ENCODE assay signal across 10 cellular contexts in genomic region chr2:189411860-189412259, GRCh38. TPM values are rescaled to one million over a fixed set of nuclear protein-coding genes. Genes with fewer than 3 reads are reported as not detected.
DNase-seq lines count a peak whose midpoint lies in the region; ATAC-seq and TF ChIP-seq lines count a peak whose summit lies in the region.
"Had no signal": no experiment of that assay in that cellular context is flagged by ENCODE, and none has a peak within 500 bp of the region (broad histone marks: within the 10 kb centered on the region; RNA-seq: fewer than 3 reads in every experiment).

No MANE protein-coding gene starts in this region.

- TF ChIP-seq CTCF in type B pancreatic cell (conservative IDR thresholded peaks at IDR 0.05): no peak

- H3K4ac ChIP-seq in mesendoderm (ENCODE audit: low read depth, low read length): no peak overlapping the region

- no peak overlapping the region for H3K9ac ChIP-seq in mesendoderm (ENCODE audit: low read length)

- WGBS in mesendoderm (ENCODE audit: extremely low coverage, insufficient coverage, low lambda C conversion rate): no CpG with 5 or more reads among the region's 5 CpGs

- H3K79me2 ChIP-seq in mesendoderm (ENCODE audit: control insufficient read depth, insufficient read depth, low read length): no peaks in the 10 kb centered on the region

- POLR2A ChIA-PET in CD8-positive, alpha-beta memory T cell (lab: Charles Lee): no interaction called here

- H3K18ac ChIP-seq in mesendoderm (ENCODE audit: low read length): peak overlapping the region; percentile 47

- peak overlapping the region; percentile 1 for H3K27ac Mint-ChIP-seq in type B pancreatic cell
- H3K27ac Mint-ChIP-seq in CD8-positive, alpha-beta memory T cell: no peak overlapping the region
- H3K27ac Mint-ChIP-seq: activated T-helper 17 cell treated with anti-CD3 and anti-CD28 coated beads, Interleukin-2, amount 50 U/mL, for 72 hours had no signal

- no peak overlapping the region for H3K23ac ChIP-seq in mesendoderm (ENCODE audit: low read length)

- no peak overlapping the region for H2BK15ac ChIP-seq in mesendoderm (replicated peaks; ENCODE audit: low read depth)

- H4K8ac ChIP-seq in mesendoderm (ENCODE audit: low read depth, low read length): no peak overlapping the region

- peak overlapping the region; percentile 64 for H2BK5ac ChIP-seq in mesendoderm (ENCODE audit: low read length)

- H3K79me1 ChIP-seq in mesendoderm (ENCODE audit: low read length): no peaks in the 10 kb centered on the region

- H3K4me2 ChIP-seq in mesendoderm (ENCODE audit: low read length): no peak overlapping the region

- peak overlapping the region; percentile 39 for H3K56ac ChIP-seq in mesendoderm (ENCODE audit: low read length)

- H3K36me3 ChIP-seq in mesendoderm (ENCODE audit: control insufficient read depth, insufficient read depth, low read length): no peaks in the 10 kb centered on the region
- no peaks in the 10 kb centered on the region for H3K36me3 ChIP-seq in CD8-positive, alpha-beta memory T cell (ENCODE audit: insufficient read depth, low read length)

- H3K4me1 Mint-ChIP-seq in type B pancreatic cell (ENCODE audit: unreplicated experiment): peaks cover 19% of the 10 kb centered on the region
- peaks cover 8 to 13% (median 8%) of the 10 kb centered on the region in 3 donors for H3K4me1 Mint-ChIP-seq in CD8-positive, alpha-beta memory T cell
- H3K4me1 Mint-ChIP-seq: activated T-helper 17 cell treated with anti-CD3 and anti-CD28 coated beads, Interleukin-2, amount 50 U/mL, for 72 hours had no signal

- no peak overlapping the region for H4K5ac ChIP-seq in mesendoderm (ENCODE audit: low read length)

- no peaks in the 10 kb centered on the region for H3K9me3 ChIP-seq in CD8-positive, alpha-beta memory T cell (ENCODE audit: low read length)

- H2BK120ac ChIP-seq in mesendoderm (ENCODE audit: low read depth, low read length): no peak overlapping the region

- no peaks in the 10 kb centered on the region for H3K27me3 Mint-ChIP-seq in type B pancreatic cell
- H3K27me3 Mint-ChIP-seq in CD8-positive, alpha-beta memory T cell: no peaks in the 10 kb centered on the region
- H3K27me3 Mint-ChIP-seq: activated T-helper 17 cell treated with anti-CD3 and anti-CD28 coated beads, Interleukin-2, amount 50 U/mL, for 72 hours had no signal

- H3K27ac ChIP-seq in mesendoderm (ENCODE audit: low read depth, low read length): no peak overlapping the region
- no peak overlapping the region for H3K27ac ChIP-seq in CD8-positive, alpha-beta memory T cell (ENCODE audit: low read depth, low read length)

- H3K36me3 Mint-ChIP-seq in type B pancreatic cell: no peaks in the 10 kb centered on the region
- no peaks in the 10 kb centered on the region for H3K36me3 Mint-ChIP-seq in CD8-positive, alpha-beta memory T cell

- H3K27me3 ChIP-seq in mesendoderm (ENCODE audit: insufficient read depth, low read length, poor library complexity): no peaks in the 10 kb centered on the region
- no peaks in the 10 kb centered on the region for H3K27me3 ChIP-seq in CD8-positive, alpha-beta memory T cell (ENCODE audit: insufficient read depth, low read length, poor library complexity, severe bottlenecking)

- H3K4me1 ChIP-seq in mesendoderm (ENCODE audit: control insufficient read depth, low read depth, low read length): no peaks in the 10 kb centered on the region
- H3K4me1 ChIP-seq in CD8-positive, alpha-beta memory T cell (ENCODE audit: insufficient read depth, low read length): no peaks in the 10 kb centered on the region

- no peak for ATAC-seq in HG02610 (IDR thresholded peaks at IDR 0.05; ENCODE audit: unreplicated experiment)
- ATAC-seq: activated T-helper 17 cell treated with anti-CD3 and anti-CD28 coated beads, Interleukin-2, amount 50 U/mL, for 72 hours had no signal

- DNase-seq in NCI-H2227 treated with DMSO at 0.1 percent for 48 hours (lab: John Stamatoyannopoulos, UW) (peak; percentile 61), NCI-H2227 (lab: John Stamatoyannopoulos, UW; ENCODE audit: unreplicated experiment) (no peak), dedifferentiated amniotic fluid mesenchymal stem cell (ENCODE audit: extremely low spot score) (peak; percentile 95), mesendoderm (no peak), type B pancreatic cell (ENCODE audit: extremely low spot score, unreplicated experiment) (no peak), SHP77 (lab: John Stamatoyannopoulos, UW) (no peak)
- DNase-seq in CD8-positive, alpha-beta memory T cell: no peak

- H3K9me3 Mint-ChIP-seq in type B pancreatic cell: no peaks in the 10 kb centered on the region
- H3K9me3 Mint-ChIP-seq in CD8-positive, alpha-beta memory T cell: no peaks in the 10 kb centered on the region
- H3K9me3 Mint-ChIP-seq: activated T-helper 17 cell treated with anti-CD3 and anti-CD28 coated beads, Interleukin-2, amount 50 U/mL, for 72 hours had no signal

- H2AK5ac ChIP-seq in mesendoderm (ENCODE audit: low read length): no peak overlapping the region

- no peak overlapping the region for H3K4me3 ChIP-seq in mesendoderm (ENCODE audit: low read length)
- no peak overlapping the region for H3K4me3 ChIP-seq in CD8-positive, alpha-beta memory T cell (ENCODE audit: low read length)
- H3K4me3 ChIP-seq: GM12878 had no signal

- CTCF ChIA-PET in CD8-positive, alpha-beta memory T cell (lab: Charles Lee): interaction anchor here (0.9 to 1.4 kb wide), 4 partner anchors 314 to 1831 kb away, joined by 3 to 6 read pairs (median 3); no protein-coding TSS in a partner anchor

- peak overlapping the region; percentile 61 for H3K4me3 Mint-ChIP-seq in type B pancreatic cell
- H3K4me3 Mint-ChIP-seq in CD8-positive, alpha-beta memory T cell: no peak overlapping the region
- H3K4me3 Mint-ChIP-seq: activated T-helper 17 cell treated with anti-CD3 and anti-CD28 coated beads, Interleukin-2, amount 50 U/mL, for 72 hours had no signal

RNA-seq across cellular contexts. Expression of gene WDR75, which starts 29.4 kb away (rescaled TPM):
- 87.9 TPM for polyA plus RNA-seq in mesendoderm (2013, experiment 1 of 2)
- 85.0 TPM for polyA plus RNA-seq in mesendoderm (2013, experiment 2 of 2)
- 34.3 and 49.8 TPM in 2 replicates for total RNA-seq in type B pancreatic cell (ENCODE audit: low replicate concordance)
- 100 to 1,000 TPM in 1 of 2 experiments, 10 to 100 TPM in 1; 95.3 to 101 TPM for total RNA-seq in CD8-positive, alpha-beta memory T cell
- 14.6 TPM for polyA plus RNA-seq in CD8-positive, alpha-beta memory T cell

Comparison
In these comparisons a context has a peak if more than half of its experiments do, and no peak if none do; other contexts are left out.
1. DNase-seq: peak in NCI-H2227 treated with DMSO at 0.1 percent for 48 hours (single experiment) and dedifferentiated amniotic fluid mesenchymal stem cell (single experiment); none in NCI-H2227 (single experiment), mesendoderm (single experiment), type B pancreatic cell (single experiment), CD8-positive, alpha-beta memory T cell (0 of 5) and SHP77 (0 of 2).